Comparison of ENCODE assay signal across 16 cellular contexts in genomic region chr3:62090066-62090465, GRCh38.
"Had no signal": no experiment of that assay in that cellular context is flagged by ENCODE, and none has a peak within 500 bp of the region (broad histone marks: within the 10 kb centered on the region; RNA-seq: fewer than 3 reads in every experiment).

No MANE protein-coding gene starts in this region.

- H3K27ac ChIP-seq: esophagus muscularis mucosa, foreskin keratinocyte, spleen, testis, transverse colon had no signal

- H3K4me3 ChIP-seq: esophagus muscularis mucosa, spleen, testis, transverse colon had no signal

- H3K4me1 ChIP-seq: foreskin keratinocyte, spleen had no signal

- H3K36me3 ChIP-seq: esophagus muscularis mucosa, spleen, transverse colon had no signal

- DNase-seq: activated CD4-positive, alpha-beta memory T cell treated with anti-CD3 and anti-CD28 coated beads, Interleukin-2, amount 10 ng/mL, durations not matched to agents 7 days and 5 days; activated CD4-positive, alpha-beta T cell treated with anti-CD3 and anti-CD28 coated beads for 1 hour; activated CD4-positive, alpha-beta T cell treated with anti-CD3 and anti-CD28 coated beads, Interleukin-2, amount 10 ng/mL, durations not matched to agents 7 days and 5 days; activated naive CD8-positive, alpha-beta T cell treated with anti-CD3 and anti-CD28 coated beads, Interleukin-2, amount 50 U/mL, for 24 hours; activated T-cell treated with anti-CD3 and anti-CD28 coated beads, Interleukin-2, amount 50 U/mL, for 4 hours; amygdala; foreskin keratinocyte; mammary epithelial cell; posterior cingulate gyrus; spleen; stimulated activated naive CD4-positive, alpha-beta T cell treated with Interleukin-2 at 50 U/mL for 16 hours; T-helper 2 cell; testis; transverse colon had no signal

- ATAC-seq: activated naive CD8-positive, alpha-beta T cell treated with anti-CD3 and anti-CD28 coated beads, Interleukin-2, amount 50 U/mL, for 24 hours; activated T-cell treated with anti-CD3 and anti-CD28 coated beads, Interleukin-2, amount 50 U/mL, for 4 hours; foreskin keratinocyte; WTC11 had no signal

- H3K27me3 ChIP-seq: esophagus muscularis mucosa, foreskin keratinocyte, spleen, testis, transverse colon had no signal

- H3K9me3 ChIP-seq: esophagus muscularis mucosa, spleen, testis, transverse colon had no signal
